ENCODE assay signal across 15 cellular contexts in genomic region chr2:218992703-218993344, GRCh38. TPM values are rescaled to one million over a fixed set of nuclear protein-coding genes. Genes with fewer than 3 reads are reported as not detected.
A peak's percentile ranks its signal among the peaks of the same experiment; 100 is the strongest.
DNase-seq lines count a peak whose midpoint lies in the region; ATAC-seq, FAIRE-seq and TF ChIP-seq lines count a peak whose summit lies in the region.
"Had no signal": no experiment of that assay in that cellular context is flagged by ENCODE, and none has a peak within 500 bp of the region (broad histone marks: within the 10 kb centered on the region; RNA-seq: fewer than 3 reads in every experiment).

No MANE protein-coding gene starts in this region.

- H4K20me1 ChIP-seq in SK-N-SH (ENCODE audit: insufficient read depth): no peaks in the 10 kb centered on the region
- no peaks in the 10 kb centered on the region for H4K20me1 ChIP-seq in keratinocyte (ENCODE audit: control insufficient read depth, extremely low read depth, insufficient read depth, low read length)

- no peaks in the 10 kb centered on the region for H3K9me1 ChIP-seq in keratinocyte (ENCODE audit: control insufficient read depth, extremely low read depth, insufficient read depth, low read length)

- no peaks in the 10 kb centered on the region for H3K36me3 ChIP-seq in SK-N-SH (replicated peaks in 1 of 2; ENCODE audit: control insufficient read depth in 1 of 2, insufficient read depth in 2 of 2, low read length in 1 of 2)
- no peaks in the 10 kb centered on the region for H3K36me3 ChIP-seq in Peyer's patch
- no peaks in the 10 kb centered on the region for H3K36me3 ChIP-seq in keratinocyte (ENCODE audit: control insufficient read depth in 2 of 2, extremely low read depth in 1 of 2, insufficient read depth in 2 of 2, low read length in 2 of 2)
- H3K36me3 ChIP-seq in subcutaneous abdominal adipose tissue (ENCODE audit: control insufficient read depth in 5 of 5, insufficient read depth in 5 of 5, low read length in 5 of 5): no peaks in the 10 kb centered on the region
- H3K36me3 ChIP-seq: brain microvascular endothelial cell had no signal

- no peak overlapping the region for H3K27ac ChIP-seq in SK-N-SH (ENCODE audit: low read depth in 2 of 2, low read length in 1 of 2)
- H3K27ac ChIP-seq in Peyer's patch: no peak overlapping the region
- H3K27ac ChIP-seq in keratinocyte (ENCODE audit: control insufficient read depth, insufficient read depth, low read length): no peak overlapping the region
- H3K27ac ChIP-seq in subcutaneous abdominal adipose tissue (ENCODE audit: low read depth, low read length): no peak overlapping the region
- H3K27ac ChIP-seq: brain microvascular endothelial cell, SK-N-MC had no signal

- TF ChIP-seq EP300 in SK-N-SH (IDR thresholded peaks at IDR 0.05; ENCODE audit: borderline replicate concordance in 1 of 2, low read depth in 1 of 2, low read length in 1 of 2): no peak

- ATAC-seq in SK-N-SH treated with all-trans-retinoic acid at 6 μM for 48 hours: no peak
- ATAC-seq in GM19328 (IDR thresholded peaks at IDR 0.05; ENCODE audit: unreplicated experiment): no peak

- H3K79me2 ChIP-seq in SK-N-SH (ENCODE audit: insufficient read depth) (no peaks in the 10 kb centered on the region), keratinocyte (ENCODE audit: control insufficient read depth, insufficient read depth, low read length) (no peaks in the 10 kb centered on the region)

- TF ChIP-seq POLR2A in Peyer's patch (IDR thresholded peaks at IDR 0.05): no peak

- TF ChIP-seq CTCF in SK-N-SH (IDR thresholded peaks at IDR 0.05) (no peak), Peyer's patch (IDR thresholded peaks at IDR 0.05) (no peak), keratinocyte (optimal IDR thresholded peaks at IDR 0.05 in 1 of 3, IDR thresholded peaks at IDR 0.05 in 1 of 3, conservative IDR thresholded peaks at IDR 0.05 in 1 of 3; ENCODE audit: extremely low read depth in 1 of 3, insufficient read depth in 2 of 3, low read length in 3 of 3) (no peak)

- H3F3A ChIP-seq in SK-N-SH (replicated peaks; ENCODE audit: insufficient read depth): no peaks in the 10 kb centered on the region

- H3K27me3 ChIP-seq in SK-N-SH (ENCODE audit: insufficient read depth) (no peaks in the 10 kb centered on the region), Peyer's patch (peaks cover 0 to 65% of the 10 kb centered on the region in 2 donors), keratinocyte (ENCODE audit: control insufficient read depth, extremely low read depth, insufficient read depth, low read length) (peaks cover 95% of the 10 kb centered on the region), subcutaneous abdominal adipose tissue (ENCODE audit: control insufficient read depth in 5 of 5, insufficient read depth in 4 of 5, low read length in 5 of 5) (peaks cover 79 to 95% (median 84%) of the 10 kb centered on the region in 5 donors)

- POLR2A ChIA-PET in SK-N-SH (lab: Yijun Ruan, JAX): interaction anchor here (1.1 to 1.9 kb wide), 2 partner anchors 8 to 10 kb away, joined by 3 to 7 read pairs; partner anchors contain the start of gene FEV

- H2AFZ ChIP-seq in SK-N-SH (ENCODE audit: low read depth): no peak overlapping the region
- no peak overlapping the region for H2AFZ ChIP-seq in keratinocyte (ENCODE audit: control insufficient read depth, low read length)

- no peak for TF ChIP-seq RAD21 in SK-N-SH (IDR thresholded peaks at IDR 0.05; ENCODE audit: low read length)

- no peaks in the 10 kb centered on the region for H3K9me2 ChIP-seq in SK-N-SH

- 85% methylated on average over 27 of the region's 44 CpGs for WGBS in SK-N-SH (ENCODE audit: low lambda C conversion rate)

- no peak for FAIRE-seq in keratinocyte (lab: Jason Lieb, UNC)
- FAIRE-seq: GM12891 had no signal

- no peak overlapping the region for H3K4me3 ChIP-seq in SK-N-SH (ENCODE audit: low read depth in 2 of 2, low read length in 1 of 2)
- peak overlapping the region in 3 of 4 donors; percentile 30 to 48 (median 39) for H3K4me3 ChIP-seq in Peyer's patch
- H3K4me3 ChIP-seq in keratinocyte (ENCODE audit: control insufficient read depth in 2 of 3, extremely low read depth in 1 of 3, insufficient read depth in 2 of 3, low read depth in 1 of 3, low read length in 3 of 3): peak overlapping the region in 1 of 3 experiments; percentile 39
- peak overlapping the region in 4 of 5 donors; percentile 36 to 59 (median 40) for H3K4me3 ChIP-seq in subcutaneous abdominal adipose tissue (ENCODE audit: low read depth in 1 of 5, low read length in 5 of 5)

- H3K9ac ChIP-seq in SK-N-SH (no peak overlapping the region), keratinocyte (ENCODE audit: control insufficient read depth, extremely low read depth, insufficient read depth, low read length) (no peak overlapping the region), subcutaneous abdominal adipose tissue (ENCODE audit: low read length in 5 of 5) (no peak overlapping the region)

- H3K9me3 ChIP-seq in SK-N-SH (no peaks in the 10 kb centered on the region), Peyer's patch (no peaks in the 10 kb centered on the region), keratinocyte (ENCODE audit: control insufficient read depth, low read depth, low read length) (no peaks in the 10 kb centered on the region), subcutaneous abdominal adipose tissue (ENCODE audit: control insufficient read depth in 5 of 5, low read length in 5 of 5) (peaks cover 0 to 3% (median 0%) of the 10 kb centered on the region in 5 donors)

- DNase-seq in SK-N-SH (peak; percentile 21), Peyer's patch (no peak), keratinocyte (ENCODE audit: low read depth, low spot score) (no peak), putamen (ENCODE audit: low spot score) (no peak), midbrain (lab: John Stamatoyannopoulos, UW) (no peak)
- DNase-seq: brain microvascular endothelial cell; foreskin melanocyte; stimulated activated CD4-positive, alpha-beta T cell treated with anti-CD3 and anti-CD28 coated beads, Interleukin-4, amount 100 ng/mL, for 24 hours had no signal

- dilution Hi-C loops in keratinocyte (cut with MboI; ENCODE audit: extremely low pct_ligation_motif_present, low sequenced_read_pairs): no loop called here

- H3K4me2 ChIP-seq in SK-N-SH (no peak overlapping the region), keratinocyte (ENCODE audit: control insufficient read depth, extremely low read depth, insufficient read depth, low read depth, low read length) (peak overlapping the region; percentile 82)

- peaks cover 0 to 33% of the 10 kb centered on the region in 2 experiments; a peak in 1 of 4 replicates for H3K4me1 ChIP-seq in SK-N-SH (ENCODE audit: control insufficient read depth in 1 of 2, insufficient read depth in 2 of 2, low read depth in 1 of 2, low read length in 1 of 2)
- peaks cover 0 to 26% (median 12%) of the 10 kb centered on the region in 4 donors for H3K4me1 ChIP-seq in Peyer's patch
- peaks cover 8% of the 10 kb centered on the region for H3K4me1 ChIP-seq in keratinocyte (ENCODE audit: control insufficient read depth, extremely low read depth, insufficient read depth, low read length)
- H3K4me1 ChIP-seq in subcutaneous abdominal adipose tissue (ENCODE audit: control insufficient read depth in 5 of 5, insufficient read depth in 5 of 5, low read length in 5 of 5): peaks cover 0 to 28% (median 21%) of the 10 kb centered on the region in 5 donors

- CTCF ChIA-PET in SK-N-SH (lab: Yijun Ruan, JAX): interaction anchor here (0.7 to 10.9 kb wide), 8 partner anchors 11 to 168 kb away, joined by 3 to 183 read pairs (median 6); partner anchors contain the start of genes FEV and NHEJ1

RNA-seq across cellular contexts. Expression of gene CRYBA2, which starts 0.4 kb away (rescaled TPM):
- polyA plus RNA-seq in SK-N-SH (2012; rRNA removed) (not detected in 2 replicates), keratinocyte (not detected in 3 replicates)
- 0.10 TPM in 1 of 2 replicates, not detected in the other for polyA plus RNA-seq in SK-N-SH (2012; cell fraction: cytosol; rRNA removed)
- not detected in 2 replicates for polyA plus RNA-seq in SK-N-SH (2012; cell fraction: nucleus; rRNA removed)
- 10 to 100 TPM in 1 of 4 donors, 1 to 10 TPM in 2, not detected in 1; 2.4 to 14.2 (median 9.4) TPM for total RNA-seq in Peyer's patch
- polyA plus RNA-seq in keratinocyte (2011; ENCODE audit: low read depth): not detected
- not detected in 2 replicates for polyA plus RNA-seq in keratinocyte (2011; cell fraction: cytosol; rRNA removed)
- not detected in 2 replicates for polyA plus RNA-seq in keratinocyte (2011; cell fraction: nucleus; rRNA removed)
- polyA plus RNA-seq in keratinocyte (2012; ENCODE audit: low replicate concordance): not detected in 2 replicates
- not detected in 3 replicates for polyA minus RNA-seq in keratinocyte
- not detected for polyA minus RNA-seq in keratinocyte (2011; cell fraction: cytosol; rRNA and poly(A)+ RNA removed)
- not detected in 2 replicates for polyA minus RNA-seq in keratinocyte (2011; cell fraction: nucleus; rRNA and poly(A)+ RNA removed)
- total RNA-seq: activated CD8-positive, alpha-beta memory T cell treated with anti-CD3 and anti-CD28 coated beads for 36 hours; mononuclear cell had no signal

RNA-seq across cellular contexts. Expression of gene FEV, which starts 7.8 kb away (rescaled TPM):
- polyA plus RNA-seq in SK-N-SH (2012; rRNA removed) (0.53 and 1.2 TPM in 2 replicates), keratinocyte (not detected in 3 replicates)
- polyA plus RNA-seq in SK-N-SH (2012; cell fraction: cytosol; rRNA removed): 1.4 and 3.0 TPM in 2 replicates
- 0.80 and 2.9 TPM in 2 replicates for polyA plus RNA-seq in SK-N-SH (2012; cell fraction: nucleus; rRNA removed)
- 1 to 10 TPM in 3 of 4 donors, not detected in 1; 3.2 to 6.7 (median 5.1) TPM for total RNA-seq in Peyer's patch
- not detected for polyA plus RNA-seq in keratinocyte (2011; ENCODE audit: low read depth)
- not detected in 2 replicates for polyA plus RNA-seq in keratinocyte (2011; cell fraction: cytosol; rRNA removed)
- polyA plus RNA-seq in keratinocyte (2011; cell fraction: nucleus; rRNA removed): not detected in 2 replicates
- polyA plus RNA-seq in keratinocyte (2012; ENCODE audit: low replicate concordance): not detected in 2 replicates
- not detected in 3 replicates for polyA minus RNA-seq in keratinocyte
- polyA minus RNA-seq in keratinocyte (2011; cell fraction: cytosol; rRNA and poly(A)+ RNA removed): not detected
- not detected in 2 replicates for polyA minus RNA-seq in keratinocyte (2011; cell fraction: nucleus; rRNA and poly(A)+ RNA removed)
- total RNA-seq: activated CD8-positive, alpha-beta memory T cell treated with anti-CD3 and anti-CD28 coated beads for 36 hours; mononuclear cell had no signal

RNA-seq across cellular contexts. Expression of gene CDK5R2, which starts 33.4 kb away (rescaled TPM):
- 0.19 and 0.26 TPM in 2 replicates for polyA plus RNA-seq in SK-N-SH (2012; rRNA removed)
- 0.35 and 0.56 TPM in 2 replicates for polyA plus RNA-seq in SK-N-SH (2012; cell fraction: cytosol; rRNA removed)
- polyA plus RNA-seq in SK-N-SH (2012; cell fraction: nucleus; rRNA removed): 0.13 and 0.31 TPM in 2 replicates
- total RNA-seq in Peyer's patch: 1 to 10 TPM in 1 of 4 donors, under 1 TPM in 2, not detected in 1; 0.54 to 1.1 (median 0.95) TPM
- polyA plus RNA-seq in keratinocyte: 0.03 TPM in 2 of 3 replicates, not detected in the other
- not detected for polyA plus RNA-seq in keratinocyte (2011; ENCODE audit: low read depth)
- 0.04 and 0.08 TPM in 2 replicates for polyA plus RNA-seq in keratinocyte (2011; cell fraction: cytosol; rRNA removed)
- 0.08 and 0.12 TPM in 2 replicates for polyA plus RNA-seq in keratinocyte (2011; cell fraction: nucleus; rRNA removed)
- 0.08 TPM in 1 of 2 replicates, not detected in the other for polyA plus RNA-seq in keratinocyte (2012; ENCODE audit: low replicate concordance)
- 0.30 TPM in 1 of 3 replicates, not detected in the others for polyA minus RNA-seq in keratinocyte
- polyA minus RNA-seq in keratinocyte (2011; cell fraction: cytosol; rRNA and poly(A)+ RNA removed): not detected
- not detected in 2 replicates for polyA minus RNA-seq in keratinocyte (2011; cell fraction: nucleus; rRNA and poly(A)+ RNA removed)
- total RNA-seq: activated CD8-positive, alpha-beta memory T cell treated with anti-CD3 and anti-CD28 coated beads for 36 hours; mononuclear cell had no signal

RNA-seq across cellular contexts. Expression of gene CFAP65, which starts 48.5 kb away (rescaled TPM):
- polyA plus RNA-seq in SK-N-SH (2012; rRNA removed) (0.95 and 1.7 TPM in 2 replicates), keratinocyte (not detected in 3 replicates)
- 0.42 and 0.73 TPM in 2 replicates for polyA plus RNA-seq in SK-N-SH (2012; cell fraction: cytosol; rRNA removed)
- polyA plus RNA-seq in SK-N-SH (2012; cell fraction: nucleus; rRNA removed): 1.8 and 1.9 TPM in 2 replicates
- 1 to 10 TPM in 2 of 4 donors, not detected in 2; 1.5 to 3.6 TPM for total RNA-seq in Peyer's patch
- not detected for polyA plus RNA-seq in keratinocyte (2011; ENCODE audit: low read depth)
- not detected in 2 replicates for polyA plus RNA-seq in keratinocyte (2011; cell fraction: cytosol; rRNA removed)
- polyA plus RNA-seq in keratinocyte (2011; cell fraction: nucleus; rRNA removed): 0.05 and 0.37 TPM in 2 replicates
- polyA plus RNA-seq in keratinocyte (2012; ENCODE audit: low replicate concordance): not detected in 2 replicates
- not detected in 3 replicates for polyA minus RNA-seq in keratinocyte
- not detected for polyA minus RNA-seq in keratinocyte (2011; cell fraction: cytosol; rRNA and poly(A)+ RNA removed)
- polyA minus RNA-seq in keratinocyte (2011; cell fraction: nucleus; rRNA and poly(A)+ RNA removed): not detected in 2 replicates
- total RNA-seq: activated CD8-positive, alpha-beta memory T cell treated with anti-CD3 and anti-CD28 coated beads for 36 hours had no signal

Comparison
In these comparisons a context has a peak if more than half of its experiments do, and no peak if none do; other contexts are left out.
1. H3K4me3 ChIP-seq: peak in Peyer's patch (3 of 4) and subcutaneous abdominal adipose tissue (4 of 5); none in SK-N-SH (0 of 2).